8 cellular contexts compared by ENCODE assay signal in genomic region chr6:34696739-34697543, GRCh38. TPM values are rescaled to one million over a fixed set of nuclear protein-coding genes. Genes with fewer than 3 reads are reported as not detected.
A peak's percentile ranks its signal among the peaks of the same experiment; 100 is the strongest.
DNase-seq lines count a peak whose midpoint lies in the region; ATAC-seq and TF ChIP-seq lines count a peak whose summit lies in the region.

Gene ILRUN (minus strand): TSS chr6:34696767. CDS start chr6:34696603, 164 bp downstream.

- POLR2A ChIA-PET in AG04449 (lab: Yijun Ruan, JAX): interaction anchor here (0.9 kb wide), 1 partner anchor 39 kb away, joined by 3 read pairs; no protein-coding TSS in a partner anchor

- no peak for TF ChIP-seq CTCF in AG04449 (IDR thresholded peaks at IDR 0.05; ENCODE audit: insufficient read depth, low read length, missing control alignments)

- ATAC-seq in HG03175 (IDR thresholded peaks at IDR 0.05; ENCODE audit: unreplicated experiment): peak; percentile 77

- H3K4me3 Mint-ChIP-seq in immature natural killer cell: peak within 1 kb of the TSS; percentile 93 to 100 (median 99)

- H3K27ac ChIP-seq in caudate nucleus (ENCODE audit: low read depth, low read length): peak within 1 kb of the TSS; percentile 94

- peak; percentile 67 for TF ChIP-seq POLR2A in GM18951 (IDR thresholded peaks at IDR 0.05; ENCODE audit: extremely low read depth, insufficient read depth, insufficient read length)

- in situ Hi-C loops in GM18951 (cut with MboI; ENCODE audit: low sequenced_read_pairs, unreplicated experiment): no loop called here

- H3K36me3 Mint-ChIP-seq in immature natural killer cell: no peaks in the 10 kb centered on the region

- peaks cover 4 to 6% (median 6%) of the 10 kb centered on the region in 3 donors for H3K27me3 Mint-ChIP-seq in immature natural killer cell (ENCODE audit: low read depth in 3 of 3)

- H3K4me1 Mint-ChIP-seq in immature natural killer cell: peaks cover 44 to 49% of the 10 kb centered on the region in 2 donors

- peak within 1 kb of the TSS; percentile 97 to 100 (median 99) for H3K27ac Mint-ChIP-seq in immature natural killer cell

- no peaks in the 10 kb centered on the region for H3K9me3 Mint-ChIP-seq in immature natural killer cell

- H3K4me3 ChIP-seq in AG04449 (ENCODE audit: low read depth, low read length): peak within 1 kb of the TSS; percentile 92

- CTCF ChIA-PET in AG04449 (lab: Yijun Ruan, JAX): interaction anchor here (0.6 to 1.0 kb wide), 2 partner anchors 49 to 533 kb away, joined by 3 read pairs; no protein-coding TSS in a partner anchor

- DNase-seq in AG04449 (ENCODE audit: low read depth, low spot score) (peak; percentile 26), NCI-H345 treated with DMSO at 0.1 percent for 48 hours (lab: John Stamatoyannopoulos, UW; ENCODE audit: unreplicated experiment) (peak; percentile 74), caudate nucleus (lab: John Stamatoyannopoulos, UW) (peak; percentile 62 to 98 (median 94)), immature natural killer cell (peak; percentile 95), smooth muscle cell of the brain vasculature (ENCODE audit: low read depth, low spot score) (peak; percentile 93)
- DNase-seq in activated CD4-positive, CD25-positive, alpha-beta regulatory T cell (lab: John Stamatoyannopoulos, UW): peak; percentile 87 to 97 (median 94)

RNA-seq across cellular contexts. Expression of gene ILRUN, which starts in this region (rescaled TPM):
- polyA plus RNA-seq in immature natural killer cell: 10 to 100 TPM; 16.5 to 26.8 (median 19.3) TPM

Comparison
In these comparisons a context has a peak if more than half of its experiments do, and no peak if none do; other contexts are left out.
1. Peak in every context shown above with its lines: DNase-seq, ATAC-seq, H3K4me3 ChIP-seq and H3K27ac ChIP-seq.
2. DNase-seq: peak in every context shown above with its lines; median percentile 95 in immature natural killer cell; 94 in activated CD4-positive, CD25-positive, alpha-beta regulatory T cell; 94 in caudate nucleus; 93 in smooth muscle cell of the brain vasculature; 74 in NCI-H345 treated with DMSO at 0.1 percent for 48 hours; 26 in AG04449.